ENCODE assay signal across 8 cellular contexts in the genomic region with DNA sequence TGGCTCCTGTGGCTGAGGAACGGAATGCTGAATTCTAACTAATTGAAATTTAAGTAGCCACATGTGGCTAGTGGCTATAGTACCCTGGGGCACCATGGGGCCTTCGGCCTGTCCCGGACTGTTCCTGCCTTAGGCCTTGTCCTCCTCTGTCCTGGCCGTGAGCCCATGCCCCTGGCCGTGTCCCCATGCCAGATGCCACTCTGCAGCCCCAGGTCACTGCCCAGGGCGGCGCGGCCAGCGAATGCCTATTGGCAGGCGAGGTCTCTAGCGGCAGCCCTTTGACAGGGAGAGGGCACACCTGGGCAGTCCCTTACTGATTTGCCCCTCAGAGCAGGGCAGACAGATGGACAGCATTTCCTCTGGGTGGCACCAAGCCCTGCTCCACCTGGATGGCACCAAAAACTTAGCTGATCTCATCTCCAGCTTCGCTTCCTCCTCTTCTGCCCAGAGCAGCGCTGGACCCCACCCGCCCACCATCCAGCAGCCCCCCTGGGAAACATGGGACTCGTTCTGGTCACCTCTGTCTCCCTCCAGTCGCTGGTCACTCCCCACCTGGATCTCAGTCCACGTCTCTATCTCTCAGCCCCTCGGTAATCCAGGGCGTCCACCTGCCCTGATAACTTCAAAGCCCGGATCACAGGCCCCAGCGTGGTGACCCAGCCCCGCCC. TPM values are rescaled to one million over a fixed set of nuclear protein-coding genes. Genes with fewer than 3 reads are reported as not detected.
DNase-seq lines count a peak whose midpoint lies in the region; ATAC-seq and TF ChIP-seq lines count a peak whose summit lies in the region.

No MANE protein-coding gene starts in this region.

- H3K27ac Mint-ChIP-seq in H9: no peak overlapping the region
- peak overlapping the region; percentile 87 for H3K27ac Mint-ChIP-seq in activated naive CD8-positive, alpha-beta T cell treated with anti-CD3 and anti-CD28 coated beads for 36 hours

- H3K4me1 ChIP-seq in H9 (ENCODE audit: insufficient read depth, low read length) (no peaks in the 10 kb centered on the region), mesenchymal stem cell (ENCODE audit: control insufficient read depth, insufficient read depth, low read depth, low read length) (peaks cover 18% of the 10 kb centered on the region)

- no peak overlapping the region for H3K4ac ChIP-seq in H9 (ENCODE audit: low read depth, low read length)
- no peak overlapping the region for H3K4ac ChIP-seq in mesenchymal stem cell (ENCODE audit: low read depth in 1 of 2, low read length in 2 of 2)

- H4K91ac ChIP-seq in H9 (ENCODE audit: insufficient read length, low read depth, low read length): no peak overlapping the region
- no peak overlapping the region for H4K91ac ChIP-seq in mesenchymal stem cell (ENCODE audit: low read length)

- no peak overlapping the region for H4K5ac ChIP-seq in H9 (ENCODE audit: insufficient read length, low read depth, low read length)

- H3K27me3 Mint-ChIP-seq in H9 (ENCODE audit: low read depth): peaks cover 74% of the 10 kb centered on the region
- no peaks in the 10 kb centered on the region for H3K27me3 Mint-ChIP-seq in activated naive CD8-positive, alpha-beta T cell treated with anti-CD3 and anti-CD28 coated beads for 36 hours

- H3K14ac ChIP-seq in H9 (ENCODE audit: insufficient read depth, low read length): no peak overlapping the region
- H3K14ac ChIP-seq in mesenchymal stem cell (ENCODE audit: low read length in 2 of 2): peak overlapping the region in 1 of 2 experiments; percentile 27

- no peak for TF ChIP-seq CTCF in 22Rv1 (IDR thresholded peaks at IDR 0.05)
- no peak for TF ChIP-seq CTCF in H9 (conservative IDR thresholded peaks at IDR 0.05)

- no peak for DNase-seq in H9
- DNase-seq in activated naive CD8-positive, alpha-beta T cell treated with anti-CD3 and anti-CD28 coated beads for 36 hours: no peak
- no peak for DNase-seq in mesenchymal stem cell
- DNase-seq in EL: no peak
- DNase-seq in activated effector memory CD4-positive, alpha-beta T cell treated with Interleukin-2 at 50 U/mL for 16 hours: no peak

- H3K36me3 Mint-ChIP-seq in H9 (ENCODE audit: insufficient read depth in 1 of 3, low read depth in 3 of 3): peaks cover 3 to 10% (median 5%) of the 10 kb centered on the region in 3 experiments; a peak in 5 of 7 replicates
- peaks cover 29% of the 10 kb centered on the region for H3K36me3 Mint-ChIP-seq in activated naive CD8-positive, alpha-beta T cell treated with anti-CD3 and anti-CD28 coated beads for 36 hours

- H3K9ac ChIP-seq in H9 (ENCODE audit: extremely low read depth, insufficient read length, low read length): no peak overlapping the region
- peak overlapping the region; percentile 81 for H3K9ac ChIP-seq in mesenchymal stem cell (ENCODE audit: low read length)

- peak overlapping the region in 1 of 2 experiments; percentile 77 for H3K4me3 ChIP-seq in mesenchymal stem cell (ENCODE audit: insufficient read depth in 1 of 2, low read depth in 1 of 2, low read length in 2 of 2)

- no peaks in the 10 kb centered on the region for H3K79me2 ChIP-seq in H9 (ENCODE audit: insufficient read depth, low read length)

- H3K18ac ChIP-seq in H9 (ENCODE audit: insufficient read length, low read depth, low read length) (no peak overlapping the region), mesenchymal stem cell (ENCODE audit: low read depth in 1 of 2, low read length in 2 of 2) (peak overlapping the region; percentile 2 to 76)

- WGBS in H9 (ENCODE audit: extremely low coverage, insufficient read length, low lambda C conversion rate): no CpG with 5 or more reads among the region's 22 CpGs
- 76% methylated on average over 22 of the region's 22 CpGs for WGBS in mesenchymal stem cell

- H2BK120ac ChIP-seq in H9 (ENCODE audit: low read depth, low read length, poor library complexity, severe bottlenecking) (no peak overlapping the region), mesenchymal stem cell (ENCODE audit: low read depth, low read length) (no peak overlapping the region)

- H3K4me3 Mint-ChIP-seq in H9: peak overlapping the region; percentile 87 to 89
- peak overlapping the region; percentile 83 for H3K4me3 Mint-ChIP-seq in activated naive CD8-positive, alpha-beta T cell treated with anti-CD3 and anti-CD28 coated beads for 36 hours

- no peak for ATAC-seq in GM19324 (IDR thresholded peaks at IDR 0.05; ENCODE audit: low FRiP score, unreplicated experiment)
- ATAC-seq in GM18867 (IDR thresholded peaks at IDR 0.05; ENCODE audit: unreplicated experiment): no peak

- H3K27me3 ChIP-seq in H9 (ENCODE audit: insufficient read depth, low read length) (peaks cover 5% of the 10 kb centered on the region; the same call in 1 of the 2 replicates), mesenchymal stem cell (ENCODE audit: control insufficient read depth in 1 of 2, insufficient read depth in 1 of 2, low read length in 2 of 2) (peaks cover 0 to 8% of the 10 kb centered on the region in 2 experiments)

- H3K27ac ChIP-seq in 22Rv1 (peak overlapping the region; percentile 60; the same call in 1 of the 2 replicates), H9 (ENCODE audit: insufficient read length, low read depth, low read length) (no peak overlapping the region), mesenchymal stem cell (ENCODE audit: low read length, poor library complexity, severe bottlenecking) (no peak overlapping the region)

- H3K9me3 Mint-ChIP-seq in H9: peaks cover 3% of the 10 kb centered on the region in 2 experiments; a peak in 1 of 5 replicates
- H3K9me3 Mint-ChIP-seq in activated naive CD8-positive, alpha-beta T cell treated with anti-CD3 and anti-CD28 coated beads for 36 hours: no peaks in the 10 kb centered on the region

- H2BK12ac ChIP-seq in H9 (ENCODE audit: insufficient read length, low read depth, low read length) (no peak overlapping the region), mesenchymal stem cell (ENCODE audit: low read length in 2 of 2) (peak overlapping the region in 1 of 2 experiments; percentile 37)

- H2BK5ac ChIP-seq in H9 (ENCODE audit: insufficient read length, low read length): no peak overlapping the region
- H2BK5ac ChIP-seq in mesenchymal stem cell (ENCODE audit: low read depth, low read length, poor library complexity, severe bottlenecking): no peak overlapping the region

- H4K8ac ChIP-seq in H9 (replicated peaks; ENCODE audit: insufficient read length, low read depth, low read length): no peak overlapping the region
- H4K8ac ChIP-seq in mesenchymal stem cell (ENCODE audit: low read length): peak overlapping the region; percentile 95

- H3K4me2 ChIP-seq in H9 (ENCODE audit: insufficient read depth, insufficient read length, low read length) (peak overlapping the region; percentile 94), mesenchymal stem cell (ENCODE audit: low read length, poor library complexity, severe bottlenecking) (peak overlapping the region; percentile 64)

- H2AK5ac ChIP-seq in H9 (ENCODE audit: insufficient read length, low read length) (no peak overlapping the region), mesenchymal stem cell (ENCODE audit: low read length, severe bottlenecking) (peak overlapping the region; percentile 20)

- H4K20me1 ChIP-seq in H9 (ENCODE audit: control insufficient read depth, insufficient read depth, insufficient read length): no peaks in the 10 kb centered on the region

- H3K56ac ChIP-seq in H9 (ENCODE audit: insufficient read length, low read depth, low read length): no peak overlapping the region

- no peak overlapping the region for H3T11ph ChIP-seq in H9 (ENCODE audit: low read length)

- no peak overlapping the region for H2BK15ac ChIP-seq in H9 (ENCODE audit: low read depth, low read length)
- H2BK15ac ChIP-seq in mesenchymal stem cell (ENCODE audit: low read depth, poor library complexity, severe bottlenecking): no peak overlapping the region

- H3K9me3 ChIP-seq in H9 (ENCODE audit: control insufficient read depth, low read depth, low read length) (no peaks in the 10 kb centered on the region), mesenchymal stem cell (ENCODE audit: control insufficient read depth, low read length) (no peaks in the 10 kb centered on the region)

- H2AFZ ChIP-seq in H9 (ENCODE audit: low read length): no peak overlapping the region
- H2AFZ ChIP-seq in mesenchymal stem cell (ENCODE audit: low read depth, low read length): no peak overlapping the region

- no peak overlapping the region for H2BK20ac ChIP-seq in H9 (ENCODE audit: low read depth, low read length, poor library complexity, severe bottlenecking)

- peaks cover 15 to 17% of the 10 kb centered on the region in 2 experiments for H3K4me1 Mint-ChIP-seq in H9
- peaks cover 58% of the 10 kb centered on the region for H3K4me1 Mint-ChIP-seq in activated naive CD8-positive, alpha-beta T cell treated with anti-CD3 and anti-CD28 coated beads for 36 hours

- H3K23me2 ChIP-seq in H9 (ENCODE audit: insufficient read length, low read depth, low read length, poor library complexity, severe bottlenecking): peaks cover 13% of the 10 kb centered on the region

- H3K36me3 ChIP-seq in mesenchymal stem cell (ENCODE audit: control insufficient read depth in 1 of 2, insufficient read depth in 2 of 2, low read depth in 1 of 2, low read length in 2 of 2): no peaks in the 10 kb centered on the region

- H3K79me1 ChIP-seq in H9 (ENCODE audit: insufficient read depth, low read depth, low read length, poor library complexity, severe bottlenecking) (no peaks in the 10 kb centered on the region), mesenchymal stem cell (replicated peaks; ENCODE audit: low read length, poor library complexity, severe bottlenecking) (peaks cover 24% of the 10 kb centered on the region)

- H3K23ac ChIP-seq in H9 (ENCODE audit: insufficient read length, low read depth, low read length) (no peak overlapping the region), mesenchymal stem cell (ENCODE audit: low read length in 2 of 2) (no peak overlapping the region)

RNA-seq across cellular contexts. Expression of a gene that starts 1.1 kb away (rescaled TPM):
- total RNA-seq in H9 (2021): 18.1 and 20.7 TPM in 2 replicates
- 10 to 100 TPM; 63.2 to 76.0 TPM for total RNA-seq in activated naive CD8-positive, alpha-beta T cell treated with anti-CD3 and anti-CD28 coated beads for 36 hours
- polyA plus RNA-seq in mesenchymal stem cell (2013, experiment 1 of 2): 10.4 TPM
- polyA plus RNA-seq in mesenchymal stem cell (2013, experiment 2 of 2): 7.8 TPM

RNA-seq across cellular contexts. Expression of a gene that starts 45.6 kb away (rescaled TPM):
- total RNA-seq in H9 (2021): not detected in 2 replicates
- under 1 TPM in 1 of 2 experiments, not detected in 1; 0.31 TPM for total RNA-seq in activated naive CD8-positive, alpha-beta T cell treated with anti-CD3 and anti-CD28 coated beads for 36 hours
- not detected for polyA plus RNA-seq in mesenchymal stem cell (2013, experiment 1 of 2)
- polyA plus RNA-seq in mesenchymal stem cell (2013, experiment 2 of 2): not detected
